8 cellular contexts compared by ENCODE assay signal in genomic region chr6:149672265-149672664, GRCh38. TPM values are rescaled to one million over a fixed set of nuclear protein-coding genes. Genes with fewer than 3 reads are reported as not detected.
DNase-seq lines count a peak whose midpoint lies in the region; ATAC-seq and TF ChIP-seq lines count a peak whose summit lies in the region.
"Not testable (repeated sequence)": the region's sequence is repeated elsewhere in the genome, so short reads cannot be mapped to it uniquely, and the experiment has no call there.

No MANE protein-coding gene starts in this region.

- H3K4me3 ChIP-seq in psoas muscle, gastrocnemius medialis: not testable (repeated sequence)

- H3K36me3 ChIP-seq in psoas muscle (ENCODE audit: insufficient read depth in 1 of 2, low read depth in 1 of 2), result peaks cover 0 to 97% of the 10 kb centered on the region in 2 donors
- H3K36me3 ChIP-seq in gastrocnemius medialis, result peaks cover 0 to 70% of the 10 kb centered on the region in 2 donors

- not testable (repeated sequence) for H3K4me1 ChIP-seq in psoas muscle, gastrocnemius medialis

- H3K27me3 ChIP-seq in psoas muscle (ENCODE audit: insufficient read depth in 3 of 3, low read length in 2 of 3); gastrocnemius medialis: not testable (repeated sequence)

- TF ChIP-seq POLR2A in gastrocnemius medialis (IDR thresholded peaks at IDR 0.05), result not testable (repeated sequence)

- not testable (repeated sequence) for H3K9me3 ChIP-seq in T-helper 17 cell (ENCODE audit: control insufficient read depth, low read length, poor library complexity, severe bottlenecking); psoas muscle; gastrocnemius medialis

- not testable (repeated sequence) for H3K27ac ChIP-seq in psoas muscle
- peak overlapping the region; percentile 9 to 47 (median 27) for H3K27ac ChIP-seq in gastrocnemius medialis

- H3K36me3 Mint-ChIP-seq in T-helper 17 cell (ENCODE audit: low read depth), result peaks cover 12% of the 10 kb centered on the region
- peaks cover 63% of the 10 kb centered on the region for H3K36me3 Mint-ChIP-seq in activated CD4-positive, alpha-beta T cell treated with anti-CD3 and anti-CD28 coated beads, Interleukin-2, amount 10 ng/mL, durations not matched to agents 7 days and 5 days (ENCODE audit: low read depth)
- H3K36me3 Mint-ChIP-seq in activated T-cell treated with anti-CD3 and anti-CD28 coated beads, Interleukin-2, amount 50 U/mL, for 72 hours (ENCODE audit: insufficient read depth in 2 of 2), result peaks cover 7 to 25% of the 10 kb centered on the region in 2 donors
- H3K36me3 Mint-ChIP-seq in central memory CD8-positive, alpha-beta T cell (ENCODE audit: insufficient read depth), result peaks cover 71% of the 10 kb centered on the region
- H3K36me3 Mint-ChIP-seq in effector memory CD8-positive, alpha-beta T cell (ENCODE audit: insufficient read depth), result peaks cover 68% of the 10 kb centered on the region
- peaks cover 58% of the 10 kb centered on the region for H3K36me3 Mint-ChIP-seq in stimulated activated memory B cell treated with anti-CD40 and anti-IgM and Interleukin-4, amounts not matched to agents 10 μg/mL and 1 μg/mL and 100 μg/mL, for 72 hours

- H3K27me3 Mint-ChIP-seq in T-helper 17 cell; activated CD4-positive, alpha-beta T cell treated with anti-CD3 and anti-CD28 coated beads, Interleukin-2, amount 10 ng/mL, durations not matched to agents 7 days and 5 days; activated T-cell treated with anti-CD3 and anti-CD28 coated beads, Interleukin-2, amount 50 U/mL, for 72 hours (ENCODE audit: low read depth); central memory CD8-positive, alpha-beta T cell; effector memory CD8-positive, alpha-beta T cell; stimulated activated memory B cell treated with anti-CD40 and anti-IgM and Interleukin-4, amounts not matched to agents 10 μg/mL and 1 μg/mL and 100 μg/mL, for 72 hours: not testable (repeated sequence)

- peak overlapping the region; percentile 78 for H3K27ac Mint-ChIP-seq in T-helper 17 cell
- peak overlapping the region; percentile 41 for H3K27ac Mint-ChIP-seq in activated CD4-positive, alpha-beta T cell treated with anti-CD3 and anti-CD28 coated beads, Interleukin-2, amount 10 ng/mL, durations not matched to agents 7 days and 5 days
- peak overlapping the region; percentile 39 for H3K27ac Mint-ChIP-seq in activated T-cell treated with anti-CD3 and anti-CD28 coated beads, Interleukin-2, amount 50 U/mL, for 72 hours
- H3K27ac Mint-ChIP-seq in central memory CD8-positive, alpha-beta T cell (ENCODE audit: low read depth), result peak overlapping the region; percentile 52
- H3K27ac Mint-ChIP-seq in effector memory CD8-positive, alpha-beta T cell, result peak overlapping the region; percentile 32 to 67
- peak overlapping the region; percentile 42 for H3K27ac Mint-ChIP-seq in stimulated activated memory B cell treated with anti-CD40 and anti-IgM and Interleukin-4, amounts not matched to agents 10 μg/mL and 1 μg/mL and 100 μg/mL, for 72 hours

- not testable (repeated sequence) for DNase-seq in T-helper 17 cell; activated CD4-positive, alpha-beta T cell treated with anti-CD3 and anti-CD28 coated beads, Interleukin-2, amount 10 ng/mL, durations not matched to agents 7 days and 5 days; activated T-cell treated with anti-CD3 and anti-CD28 coated beads, Interleukin-2, amount 50 U/mL, for 72 hours; central memory CD8-positive, alpha-beta T cell (ENCODE audit: low spot score in 2 of 2); effector memory CD8-positive, alpha-beta T cell; psoas muscle; gastrocnemius medialis

- not testable (repeated sequence) for H3K9me3 Mint-ChIP-seq in activated CD4-positive, alpha-beta T cell treated with anti-CD3 and anti-CD28 coated beads, Interleukin-2, amount 10 ng/mL, durations not matched to agents 7 days and 5 days; activated T-cell treated with anti-CD3 and anti-CD28 coated beads, Interleukin-2, amount 50 U/mL, for 72 hours; central memory CD8-positive, alpha-beta T cell; effector memory CD8-positive, alpha-beta T cell; stimulated activated memory B cell treated with anti-CD40 and anti-IgM and Interleukin-4, amounts not matched to agents 10 μg/mL and 1 μg/mL and 100 μg/mL, for 72 hours

- intact Hi-C loops in psoas muscle (cut with DNase I); gastrocnemius medialis (cut with DNase I; ENCODE audit: low total_unique reads): not testable (repeated sequence)

- CTCF ChIA-PET in activated CD4-positive, alpha-beta T cell treated with anti-CD3 and anti-CD28 coated beads, Interleukin-2, amount 10 ng/mL, durations not matched to agents 7 days and 5 days (lab: Charles Lee), result interaction anchor here (0.6 to 1.2 kb wide), 4 partner anchors 60 to 644 kb away, joined by 3 to 4 read pairs (median 4); partner anchors contain the start of gene ZC3H12D

- H3K4me1 Mint-ChIP-seq in T-helper 17 cell; activated CD4-positive, alpha-beta T cell treated with anti-CD3 and anti-CD28 coated beads, Interleukin-2, amount 10 ng/mL, durations not matched to agents 7 days and 5 days; activated T-cell treated with anti-CD3 and anti-CD28 coated beads, Interleukin-2, amount 50 U/mL, for 72 hours (ENCODE audit: low read depth); central memory CD8-positive, alpha-beta T cell; effector memory CD8-positive, alpha-beta T cell (ENCODE audit: low read depth in 2 of 2); stimulated activated memory B cell treated with anti-CD40 and anti-IgM and Interleukin-4, amounts not matched to agents 10 μg/mL and 1 μg/mL and 100 μg/mL, for 72 hours: not testable (repeated sequence)

- not testable (repeated sequence) for H3K4me3 Mint-ChIP-seq in T-helper 17 cell; activated CD4-positive, alpha-beta T cell treated with anti-CD3 and anti-CD28 coated beads, Interleukin-2, amount 10 ng/mL, durations not matched to agents 7 days and 5 days; activated T-cell treated with anti-CD3 and anti-CD28 coated beads, Interleukin-2, amount 50 U/mL, for 72 hours; central memory CD8-positive, alpha-beta T cell; effector memory CD8-positive, alpha-beta T cell; stimulated activated memory B cell treated with anti-CD40 and anti-IgM and Interleukin-4, amounts not matched to agents 10 μg/mL and 1 μg/mL and 100 μg/mL, for 72 hours

- in situ Hi-C loops in gastrocnemius medialis (cut with MboI; ENCODE audit: low sequenced_read_pairs in 4 of 4), result not testable (repeated sequence)

- not testable (repeated sequence) for ATAC-seq in T-helper 17 cell; activated T-cell treated with anti-CD3 and anti-CD28 coated beads, Interleukin-2, amount 50 U/mL, for 72 hours (replicated peaks in 1 of 2); central memory CD8-positive, alpha-beta T cell (replicated peaks; ENCODE audit: extremely low read depth, poor library complexity, severe bottlenecking); effector memory CD8-positive, alpha-beta T cell (replicated peaks); gastrocnemius medialis; stimulated activated memory B cell treated with anti-CD40 and anti-IgM and Interleukin-4, amounts not matched to agents 10 μg/mL and 1 μg/mL and 100 μg/mL, for 72 hours
- peak; percentile 21 to 76 (median 60) for ATAC-seq in psoas muscle

- POLR2A ChIA-PET in activated CD4-positive, alpha-beta T cell treated with anti-CD3 and anti-CD28 coated beads, Interleukin-2, amount 10 ng/mL, durations not matched to agents 7 days and 5 days (lab: Charles Lee), result not testable (repeated sequence)

- not testable (repeated sequence) for TF ChIP-seq CTCF in psoas muscle (IDR thresholded peaks at IDR 0.05); gastrocnemius medialis (IDR thresholded peaks at IDR 0.05 in 4 of 5, conservative IDR thresholded peaks at IDR 0.05 in 1 of 5)

RNA-seq across cellular contexts. Expression of gene KATNA1, which starts 23.8 kb away (rescaled TPM):
- 10 to 100 TPM; 15.2 to 18.2 TPM for total RNA-seq in T-helper 17 cell
- 10 to 100 TPM; 24.7 to 27.2 TPM for total RNA-seq in activated CD4-positive, alpha-beta T cell treated with anti-CD3 and anti-CD28 coated beads, Interleukin-2, amount 10 ng/mL, durations not matched to agents 7 days and 5 days
- total RNA-seq in activated T-cell treated with anti-CD3 and anti-CD28 coated beads, Interleukin-2, amount 50 U/mL, for 72 hours, result 10 to 100 TPM; 27.2 to 37.2 TPM
- 10 to 100 TPM; 10.7 to 24.5 (median 16.4) TPM for total RNA-seq in psoas muscle
- 10 to 100 TPM; 19.2 to 30.1 (median 29.1) TPM for polyA plus RNA-seq in psoas muscle
- 10 to 100 TPM; 16.0 to 29.3 (median 26.0) TPM for total RNA-seq in gastrocnemius medialis

RNA-seq across cellular contexts. Expression of gene LATS1, which starts 45.6 kb away (rescaled TPM):
- total RNA-seq in T-helper 17 cell (10 to 100 TPM; 35.4 to 43.6 TPM), psoas muscle (10 to 100 TPM; 11.0 to 15.5 (median 13.9) TPM), gastrocnemius medialis (10 to 100 TPM in 3 of 4 donors, 1 to 10 TPM in 1; 6.3 to 21.8 (median 14.4) TPM)
- total RNA-seq in activated CD4-positive, alpha-beta T cell treated with anti-CD3 and anti-CD28 coated beads, Interleukin-2, amount 10 ng/mL, durations not matched to agents 7 days and 5 days, result 10 to 100 TPM; 34.9 to 37.3 TPM
- 10 to 100 TPM; 24.0 to 24.6 TPM for total RNA-seq in activated T-cell treated with anti-CD3 and anti-CD28 coated beads, Interleukin-2, amount 50 U/mL, for 72 hours
- polyA plus RNA-seq in psoas muscle, result 1 to 10 TPM; 3.4 to 8.3 (median 3.7) TPM
